Comparison of ENCODE assay signal across 1 cellular context in the genomic region with DNA sequence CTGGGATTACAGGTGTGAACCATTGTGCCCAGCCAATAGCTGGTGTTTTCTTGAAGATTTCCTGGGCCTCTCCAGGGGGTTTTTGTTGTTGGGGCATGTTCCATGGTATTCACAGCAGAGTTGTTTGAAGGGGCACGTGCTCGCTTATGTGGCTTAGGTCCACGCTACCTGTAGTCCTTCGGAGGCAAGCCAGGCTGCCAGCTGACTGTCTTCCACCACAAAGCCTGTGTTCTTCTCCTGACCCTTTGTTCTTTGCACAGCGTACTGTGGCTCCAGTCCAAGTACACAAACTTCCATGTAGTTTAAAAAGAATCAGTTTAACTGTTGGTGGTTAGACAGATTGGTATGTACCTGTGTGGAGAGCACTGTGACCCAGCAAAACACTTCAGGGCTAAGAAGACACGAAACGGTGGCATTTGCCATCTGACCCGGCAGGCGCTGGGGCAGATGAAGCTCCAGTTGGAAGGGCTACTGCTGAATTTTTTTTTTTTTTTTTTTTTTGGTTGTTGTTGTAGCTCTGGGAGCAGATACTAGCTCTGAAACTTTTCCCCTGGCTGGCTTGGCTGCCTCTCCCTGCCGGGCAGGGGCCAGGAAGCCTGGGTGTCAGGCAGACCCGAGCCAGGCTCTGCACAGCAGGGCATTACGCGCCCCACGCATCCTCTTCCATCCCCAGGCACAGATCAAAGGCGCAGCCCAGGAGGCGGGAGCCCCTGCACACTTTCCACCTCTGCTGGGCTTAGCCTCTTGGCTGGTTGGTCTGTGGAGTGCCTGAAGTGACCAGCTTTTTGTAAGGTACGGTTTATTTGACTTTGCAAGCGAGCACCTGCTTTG.
TF ChIP-seq lines count a peak whose summit lies in the region.

No MANE protein-coding gene starts in this region.

TF ChIP-seq in HepG2, 621 proteins besides CTCF, POLR2A, EP300 and RAD21 (continued from another document and continues in another):
- TF ChIP-seq, protein P1, sequence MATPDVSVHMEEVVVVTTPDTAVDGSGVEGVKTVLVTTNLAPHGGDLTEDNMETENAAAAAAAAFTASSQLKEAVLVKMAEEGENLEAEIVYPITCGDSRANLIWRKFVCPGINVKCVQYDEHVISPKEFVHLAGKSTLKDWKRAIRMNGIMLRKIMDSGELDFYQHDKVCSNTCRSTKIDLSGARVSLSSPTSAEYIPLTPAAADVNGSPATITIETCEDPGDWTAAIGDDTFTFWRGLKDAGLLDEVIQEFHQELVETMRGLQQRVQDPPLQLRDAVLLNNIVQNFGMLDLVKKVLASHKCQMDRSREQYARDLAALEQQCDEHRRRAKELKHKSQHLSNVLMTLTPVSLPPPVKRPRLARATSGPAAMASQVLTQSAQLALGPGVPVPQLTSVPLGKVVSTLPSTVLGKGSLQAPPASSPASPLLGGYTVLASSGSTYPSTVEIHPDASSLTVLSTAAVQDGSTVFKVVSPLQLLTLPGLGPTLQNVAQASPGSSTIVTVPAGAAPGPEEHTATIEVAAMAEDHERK (CRISPR knock-in tag; IDR thresholded peaks at IDR 0.05; ENCODE audit: low read depth): no peak
- peak; percentile 64 for TF ChIP-seq CBX1 (IDR thresholded peaks at IDR 0.05; ENCODE audit: low read depth)
- TF ChIP-seq DR1 (CRISPR knock-in tag; IDR thresholded peaks at IDR 0.05): peak; percentile 52; the same call in 1 of the 2 replicates
- peak; percentile 36; the same call in 1 of the 2 replicates for TF ChIP-seq CC2D1A (CRISPR knock-in tag; IDR thresholded peaks at IDR 0.05)
- TF ChIP-seq NR2F2 (IDR thresholded peaks at IDR 0.05; ENCODE audit: borderline replicate concordance, low read depth): peak; percentile 68; the same call in 1 of the 2 replicates
- TF ChIP-seq TOPORS (CRISPR knock-in tag; IDR thresholded peaks at IDR 0.05): peak; percentile 78; the same call in 1 of the 2 replicates
- peak; percentile 55; the same call in 1 of the 2 replicates for TF ChIP-seq ZNF414 (CRISPR knock-in tag; IDR thresholded peaks at IDR 0.05)
- peak; percentile 61 for TF ChIP-seq RNF2 (conservative IDR thresholded peaks at IDR 0.05; ENCODE audit: low read depth)
- no peak; the same call in 1 of the 2 replicates for TF ChIP-seq ZNF503 (CRISPR knock-in tag; IDR thresholded peaks at IDR 0.05)
- peak; percentile 91; the same call in 1 of the 2 replicates for TF ChIP-seq ZSCAN9 (CRISPR knock-in tag; IDR thresholded peaks at IDR 0.05; ENCODE audit: borderline replicate concordance)
- TF ChIP-seq SATB2 (CRISPR knock-in tag; IDR thresholded peaks at IDR 0.05): peak; percentile 94; the same call in 1 of the 2 replicates
- peak; percentile 52; the same call in 1 of the 2 replicates for TF ChIP-seq RFXAP (CRISPR knock-in tag; IDR thresholded peaks at IDR 0.05; ENCODE audit: borderline replicate concordance)
- TF ChIP-seq FOXP1 (IDR thresholded peaks at IDR 0.05): no peak; the same call in 1 of the 2 replicates
- TF ChIP-seq FOXP1 (CRISPR knock-in tag; IDR thresholded peaks at IDR 0.05): peak; percentile 88
- TF ChIP-seq RXRA (CRISPR knock-in tag; IDR thresholded peaks at IDR 0.05): peak; percentile 76
- no peak for TF ChIP-seq TBP (CRISPR knock-in tag; IDR thresholded peaks at IDR 0.05)
- peak; percentile 90; the same call in 1 of the 2 replicates for TF ChIP-seq ZNF784 (CRISPR knock-in tag; IDR thresholded peaks at IDR 0.05; ENCODE audit: borderline replicate concordance)
- TF ChIP-seq ZNF234 (CRISPR knock-in tag; conservative IDR thresholded peaks at IDR 0.05): 0 out of 2 replicates have a peak, but pooled peaks have one; percentile 64
- TF ChIP-seq CBX5 (CRISPR knock-in tag; IDR thresholded peaks at IDR 0.05; ENCODE audit: borderline replicate concordance): 0 out of 2 replicates have a peak, but pooled peaks have one; percentile 23
- TF ChIP-seq MIER2 (CRISPR knock-in tag; IDR thresholded peaks at IDR 0.05): peak; percentile 81
- TF ChIP-seq MYC (CRISPR knock-in tag; IDR thresholded peaks at IDR 0.05; ENCODE audit: borderline replicate concordance): peak; percentile 90
- no peak for TF ChIP-seq TERF1 (CRISPR knock-in tag; IDR thresholded peaks at IDR 0.05)
- TF ChIP-seq ATM (IDR thresholded peaks at IDR 0.05; ENCODE audit: borderline replicate concordance): no peak
- 0 out of 2 replicates have a peak, but pooled peaks have one; percentile 16 for TF ChIP-seq RBAK (CRISPR knock-in tag; IDR thresholded peaks at IDR 0.05)
- TF ChIP-seq CHD4 (IDR thresholded peaks at IDR 0.05; ENCODE audit: borderline replicate concordance, low read length): no peak
- TF ChIP-seq, protein P2, sequence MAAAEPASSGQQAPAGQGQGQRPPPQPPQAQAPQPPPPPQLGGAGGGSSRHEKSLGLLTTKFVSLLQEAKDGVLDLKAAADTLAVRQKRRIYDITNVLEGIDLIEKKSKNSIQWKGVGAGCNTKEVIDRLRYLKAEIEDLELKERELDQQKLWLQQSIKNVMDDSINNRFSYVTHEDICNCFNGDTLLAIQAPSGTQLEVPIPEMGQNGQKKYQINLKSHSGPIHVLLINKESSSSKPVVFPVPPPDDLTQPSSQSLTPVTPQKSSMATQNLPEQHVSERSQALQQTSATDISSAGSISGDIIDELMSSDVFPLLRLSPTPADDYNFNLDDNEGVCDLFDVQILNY (CRISPR knock-in tag; conservative IDR thresholded peaks at IDR 0.05): 0 out of 2 replicates have a peak, but pooled peaks have one; percentile 29
- TF ChIP-seq MAFK (conservative IDR thresholded peaks at IDR 0.05 in 1 of 2, IDR thresholded peaks at IDR 0.05 in 1 of 2; ENCODE audit: low read length in 2 of 2): no peak
- TF ChIP-seq, protein P3, sequence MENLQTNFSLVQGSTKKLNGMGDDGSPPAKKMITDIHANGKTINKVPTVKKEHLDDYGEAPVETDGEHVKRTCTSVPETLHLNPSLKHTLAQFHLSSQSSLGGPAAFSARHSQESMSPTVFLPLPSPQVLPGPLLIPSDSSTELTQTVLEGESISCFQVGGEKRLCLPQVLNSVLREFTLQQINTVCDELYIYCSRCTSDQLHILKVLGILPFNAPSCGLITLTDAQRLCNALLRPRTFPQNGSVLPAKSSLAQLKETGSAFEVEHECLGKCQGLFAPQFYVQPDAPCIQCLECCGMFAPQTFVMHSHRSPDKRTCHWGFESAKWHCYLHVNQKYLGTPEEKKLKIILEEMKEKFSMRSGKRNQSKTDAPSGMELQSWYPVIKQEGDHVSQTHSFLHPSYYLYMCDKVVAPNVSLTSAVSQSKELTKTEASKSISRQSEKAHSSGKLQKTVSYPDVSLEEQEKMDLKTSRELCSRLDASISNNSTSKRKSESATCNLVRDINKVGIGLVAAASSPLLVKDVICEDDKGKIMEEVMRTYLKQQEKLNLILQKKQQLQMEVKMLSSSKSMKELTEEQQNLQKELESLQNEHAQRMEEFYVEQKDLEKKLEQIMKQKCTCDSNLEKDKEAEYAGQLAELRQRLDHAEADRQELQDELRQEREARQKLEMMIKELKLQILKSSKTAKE (CRISPR knock-in tag; IDR thresholded peaks at IDR 0.05; ENCODE audit: borderline replicate concordance): peak; percentile 65
- TF ChIP-seq ZNF616 (CRISPR knock-in tag; IDR thresholded peaks at IDR 0.05; ENCODE audit: low read depth): no peak
- peak; percentile 90 for TF ChIP-seq ZNF280D (CRISPR knock-in tag; IDR thresholded peaks at IDR 0.05)
- TF ChIP-seq ZNF646 (CRISPR knock-in tag; IDR thresholded peaks at IDR 0.05): peak; percentile 57
- peak; percentile 92 for TF ChIP-seq BHLHE40 (IDR thresholded peaks at IDR 0.05; ENCODE audit: low read length)
- peak; percentile 26; the same call in 1 of the 2 replicates for TF ChIP-seq ZBTB7A (CRISPR knock-in tag; IDR thresholded peaks at IDR 0.05)
- TF ChIP-seq SALL1 (CRISPR knock-in tag; IDR thresholded peaks at IDR 0.05): peak; percentile 88
- peak; percentile 53 for TF ChIP-seq CEBPG (CRISPR knock-in tag; IDR thresholded peaks at IDR 0.05)
- peak; percentile 51; the same call in 1 of the 2 replicates for TF ChIP-seq NR2C2 (CRISPR knock-in tag; IDR thresholded peaks at IDR 0.05; ENCODE audit: borderline replicate concordance)
